8 cellular contexts compared by ENCODE assay signal in genomic region chr5:132883261-132883834, GRCh38. TPM values are rescaled to one million over a fixed set of nuclear protein-coding genes. Genes with fewer than 3 reads are reported as not detected.
DNase-seq lines count a peak whose midpoint lies in the region; ATAC-seq and TF ChIP-seq lines count a peak whose summit lies in the region.

No MANE protein-coding gene starts in this region.

- 9% methylated on average over 2 of the region's 2 CpGs for WGBS in right lobe of liver (ENCODE audit: insufficient coverage, low coverage, low lambda C conversion rate, missing lambda C conversion rate)

- no peaks in the 10 kb centered on the region for H3K79me2 ChIP-seq in Karpas-422 (ENCODE audit: low read length)

- H3K27ac Mint-ChIP-seq in type B pancreatic cell, result peak overlapping the region; percentile 24

- H3K36me3 Mint-ChIP-seq in type B pancreatic cell, result peaks cover 41% of the 10 kb centered on the region

- POLR2A ChIA-PET in AG04449 (lab: Yijun Ruan, JAX), result no interaction called here

- H3K4me3 Mint-ChIP-seq in type B pancreatic cell, result no peak overlapping the region

- CTCF ChIA-PET in AG04449 (lab: Yijun Ruan, JAX), result interaction anchor here (0.6 to 5.3 kb wide), 29 partner anchors 9 to 501 kb away, joined by 3 to 63 read pairs (median 5); partner anchors contain the start of genes SHROOM1 and UQCRQ

- H2AFZ ChIP-seq in Karpas-422 (ENCODE audit: low read length), result no peak overlapping the region

- H3K9me3 Mint-ChIP-seq in type B pancreatic cell, result no peaks in the 10 kb centered on the region

- intact Hi-C loops in right lobe of liver (cut with DNase I), result loop anchor here in 1 of 2 donors (10.0 kb wide), 1 partner anchor 59 kb away; no protein-coding TSS in a partner anchor

- H3K9me2 ChIP-seq in Karpas-422 (replicated peaks; ENCODE audit: insufficient read depth, low read length), result no peaks in the 10 kb centered on the region

- H3K27me3 Mint-ChIP-seq in type B pancreatic cell, result no peaks in the 10 kb centered on the region

- TF ChIP-seq CTCF in AG04449 (IDR thresholded peaks at IDR 0.05; ENCODE audit: insufficient read depth, low read length, missing control alignments), result peak; percentile 71
- peak; percentile 64 for TF ChIP-seq CTCF in GM10266 (IDR thresholded peaks at IDR 0.05; ENCODE audit: control insufficient read depth, insufficient read depth, low read depth, missing control alignments)
- TF ChIP-seq CTCF in right lobe of liver (IDR thresholded peaks at IDR 0.05), result peak; percentile 50 to 75 (median 58)
- peak; percentile 80 for TF ChIP-seq CTCF in type B pancreatic cell (conservative IDR thresholded peaks at IDR 0.05)
- TF ChIP-seq CTCF in coronary artery (IDR thresholded peaks at IDR 0.05), result no peak

- H3K27me3 ChIP-seq in Karpas-422 (ENCODE audit: low read length), result no peaks in the 10 kb centered on the region
- no peaks in the 10 kb centered on the region for H3K27me3 ChIP-seq in SJSA1 (replicated peaks)
- no peaks in the 10 kb centered on the region for H3K27me3 ChIP-seq in right lobe of liver

- H3K4me3 ChIP-seq in AG04449 (ENCODE audit: low read depth, low read length) (no peak overlapping the region), Karpas-422 (ENCODE audit: low read length) (no peak overlapping the region), SJSA1 (no peak overlapping the region), right lobe of liver (no peak overlapping the region), coronary artery (no peak overlapping the region)

- H3K4me1 Mint-ChIP-seq in type B pancreatic cell (ENCODE audit: unreplicated experiment), result peaks cover 23% of the 10 kb centered on the region

- no peak overlapping the region for H3K4me2 ChIP-seq in Karpas-422 (ENCODE audit: low read depth, low read length, poor library complexity, severe bottlenecking)

- H3K4me1 ChIP-seq in Karpas-422 (ENCODE audit: low read length) (peaks cover 29% of the 10 kb centered on the region), SJSA1 (replicated peaks) (no peaks in the 10 kb centered on the region), right lobe of liver (no peaks in the 10 kb centered on the region)

- ATAC-seq in right lobe of liver, result peak; percentile 77 to 87 (median 86)

- no peak for TF ChIP-seq POLR2A in right lobe of liver (IDR thresholded peaks at IDR 0.05)

- DNase-seq in AG04449 (ENCODE audit: low read depth, low spot score), result no peak
- peak; percentile 26 for DNase-seq in GM10266 (ENCODE audit: extremely low spot score)
- peak; percentile 80 for DNase-seq in Karpas-422
- DNase-seq in SJSA1 (ENCODE audit: low read depth in 1 of 2, low spot score in 2 of 2), result peak; percentile 63 to 72
- DNase-seq in dedifferentiated amniotic fluid mesenchymal stem cell (ENCODE audit: extremely low spot score), result peak; percentile 64
- DNase-seq in right lobe of liver, result peak in 1 of 3 donors; percentile 58
- no peak for DNase-seq in type B pancreatic cell (ENCODE audit: extremely low spot score, unreplicated experiment)
- DNase-seq in coronary artery (ENCODE audit: low spot score), result no peak

- no peaks in the 10 kb centered on the region for H4K20me1 ChIP-seq in Karpas-422 (ENCODE audit: insufficient read depth, low read depth, low read length)

- H3K9me3 ChIP-seq in Karpas-422 (ENCODE audit: low read length) (no peaks in the 10 kb centered on the region), SJSA1 (replicated peaks) (no peaks in the 10 kb centered on the region), right lobe of liver (no peaks in the 10 kb centered on the region)

- H3K9ac ChIP-seq in Karpas-422 (ENCODE audit: low read length), result no peak overlapping the region

- H3K36me3 ChIP-seq in Karpas-422 (ENCODE audit: insufficient read depth, low read length), result peaks cover 42% of the 10 kb centered on the region; the same call in 1 of the 2 replicates
- peaks cover 94% of the 10 kb centered on the region for H3K36me3 ChIP-seq in SJSA1
- peaks cover 8 to 91% (median 46%) of the 10 kb centered on the region in 4 donors for H3K36me3 ChIP-seq in right lobe of liver

- H3K27ac ChIP-seq in Karpas-422 (ENCODE audit: low read length) (no peak overlapping the region), SJSA1 (no peak overlapping the region), right lobe of liver (no peak overlapping the region), coronary artery (no peak overlapping the region)

RNA-seq across cellular contexts. Expression of gene LEAP2, which starts 9.9 kb away (rescaled TPM):
- 3.1 and 6.6 TPM in 2 replicates for total RNA-seq in Karpas-422 (2014; rRNA removed; shearing (Covaris generic); ENCODE audit: low replicate concordance)
- 0.37 and 5.5 TPM in 2 replicates for total RNA-seq in SJSA1 (2014; rRNA removed; shearing (Covaris generic))
- 100 to 1,000 TPM; 120 to 439 (median 214) TPM for total RNA-seq in right lobe of liver
- total RNA-seq in type B pancreatic cell (ENCODE audit: low replicate concordance), result 2.5 and 2.9 TPM in 2 replicates

RNA-seq across cellular contexts. Expression of gene UQCRQ, which starts 16.9 kb away (rescaled TPM):
- 179 and 182 TPM in 2 replicates for total RNA-seq in Karpas-422 (2014; rRNA removed; shearing (Covaris generic); ENCODE audit: low replicate concordance)
- 330 and 440 TPM in 2 replicates for total RNA-seq in SJSA1 (2014; rRNA removed; shearing (Covaris generic))
- 100 to 1,000 TPM; 488 to 702 (median 628) TPM for total RNA-seq in right lobe of liver
- total RNA-seq in type B pancreatic cell (ENCODE audit: low replicate concordance), result 445 and 544 TPM in 2 replicates

RNA-seq across cellular contexts. Expression of gene GDF9, which starts 17.1 kb away (rescaled TPM):
- 1.2 and 1.5 TPM in 2 replicates for total RNA-seq in Karpas-422 (2014; rRNA removed; shearing (Covaris generic); ENCODE audit: low replicate concordance)
- 0.09 and 0.21 TPM in 2 replicates for total RNA-seq in SJSA1 (2014; rRNA removed; shearing (Covaris generic))
- total RNA-seq in right lobe of liver (under 1 TPM; 0.20 to 0.71 (median 0.48) TPM), type B pancreatic cell (ENCODE audit: low replicate concordance) (1.4 and 1.5 TPM in 2 replicates)

RNA-seq across cellular contexts. Expression of gene SHROOM1, which starts 52.9 kb away (rescaled TPM):
- total RNA-seq in Karpas-422 (2014; rRNA removed; shearing (Covaris generic); ENCODE audit: low replicate concordance), result 1.6 and 1.8 TPM in 2 replicates
- 24.1 and 31.2 TPM in 2 replicates for total RNA-seq in SJSA1 (2014; rRNA removed; shearing (Covaris generic))
- total RNA-seq in right lobe of liver, result 10 to 100 TPM; 29.5 to 96.1 (median 77.4) TPM
- total RNA-seq in type B pancreatic cell (ENCODE audit: low replicate concordance), result 7.2 and 7.6 TPM in 2 replicates

Comparison
In these comparisons a context has a peak if more than half of its experiments do, and no peak if none do; other contexts are left out.
1. DNase-seq: peak in GM10266 (single experiment), Karpas-422 (single experiment), SJSA1 (2 of 2) and dedifferentiated amniotic fluid mesenchymal stem cell (single experiment); none in AG04449 (single experiment), type B pancreatic cell (single experiment) and coronary artery (single experiment).
2. RNA of gene LEAP2, which starts 9.9 kb away (total RNA-seq): 120 to 439 TPM in right lobe of liver; 3.1 to 6.6 TPM in Karpas-422, 2.5 to 2.9 TPM in type B pancreatic cell and 0.37 to 5.5 TPM in SJSA1; every median in the first group is over 10 times any median in the second.